ENCODE assay signal across 31 cellular contexts in the genomic region with DNA sequence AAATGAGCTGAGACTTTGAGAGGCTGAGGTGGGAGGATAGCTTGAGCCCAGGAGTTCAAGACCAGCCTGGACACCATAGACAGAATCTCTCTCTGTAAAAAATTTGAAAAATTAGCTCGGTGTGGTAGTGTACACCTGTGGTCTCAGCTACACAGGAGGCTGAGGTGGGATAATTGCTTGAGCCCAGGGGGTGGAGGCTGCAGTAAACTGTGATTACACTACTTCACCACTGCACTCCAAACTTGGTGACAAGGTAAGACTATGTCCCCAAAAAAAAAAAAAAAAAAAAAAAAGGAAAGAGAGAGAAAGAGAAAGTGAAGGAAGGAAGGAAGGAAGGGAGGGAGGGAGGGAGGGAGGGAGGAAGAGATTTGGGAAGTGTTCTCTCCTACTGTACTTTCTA.
"Had no signal": no experiment of that assay in that cellular context is flagged by ENCODE, and none has a peak within 500 bp of the region (broad histone marks: within the 10 kb centered on the region; RNA-seq: fewer than 3 reads in every experiment).

No MANE protein-coding gene starts in this region.

- H3K27me3 Mint-ChIP-seq: activated CD4-positive, alpha-beta memory T cell treated with anti-CD3 and anti-CD28 coated beads for 36 hours; activated CD4-positive, alpha-beta T cell treated with anti-CD3 and anti-CD28 coated beads for 36 hours; activated naive CD8-positive, alpha-beta T cell treated with anti-CD3 and anti-CD28 coated beads for 36 hours; activated T-helper 17 cell treated with anti-CD3 and anti-CD28 coated beads, Interleukin-2, amount 50 U/mL, for 72 hours had no signal

- ATAC-seq: activated CD4-positive, alpha-beta T cell treated with anti-CD3 and anti-CD28 coated beads for 36 hours; activated T-cell treated with anti-CD3 and anti-CD28 coated beads, Interleukin-2, amount 50 U/mL, for 72 hours; activated T-helper 17 cell treated with anti-CD3 and anti-CD28 coated beads, Interleukin-2, amount 50 U/mL, for 72 hours; PC-3; Right ventricle myocardium inferior had no signal

- H3K27ac ChIP-seq: brain microvascular endothelial cell, RWPE1, WERI-Rb-1 had no signal

- H3K36me3 ChIP-seq: brain microvascular endothelial cell, WERI-Rb-1 had no signal

- H3K27me3 ChIP-seq: brain microvascular endothelial cell had no signal

- DNase-seq: activated CD4-positive, alpha-beta memory T cell treated with anti-CD3 and anti-CD28 coated beads for 36 hours; activated CD4-positive, alpha-beta T cell treated with anti-CD3 and anti-CD28 coated beads for 36 hours; activated CD4-positive, alpha-beta T cell treated with anti-CD3 and anti-CD28 coated beads, Interleukin-2, amount 50 U/mL, for 1 hour; activated effector memory CD4-positive, alpha-beta T cell treated with anti-CD3 and anti-CD28 coated beads, Interleukin-2, amount 50 U/mL, for 16 hours; activated naive CD4-positive, alpha-beta T cell; activated naive CD4-positive, alpha-beta T cell treated with anti-CD3 and anti-CD28 coated beads, Interleukin-2, amount 50 U/mL, for 16 hours; activated naive CD8-positive, alpha-beta T cell treated with anti-CD3 and anti-CD28 coated beads for 36 hours; activated T-cell treated with anti-CD3 and anti-CD28 coated beads, Interleukin-2, amount 50 U/mL, for 1 hour; activated T-cell treated with anti-CD3 and anti-CD28 coated beads, Interleukin-2, amount 50 U/mL, for 72 hours; amniotic stem cell; aorta; brain microvascular endothelial cell; central memory CD4-positive, alpha-beta T cell; NCI-H1092 treated with DMSO at 0.1 percent for 48 hours; NCI-H1417; NCI-H146; NCI-H187; NCI-H2029 treated with DMSO at 0.1 percent for 48 hours; NCI-H2107; NCI-H2171; NCI-H510A; NCI-H526; NCI-H748 treated with DMSO at 0.1 percent for 48 hours; NK-92 treated with Interleukin-12 subunit alpha and Interleukin-12 subunit beta, amount 100 ng/mL, for 24 hours; PC-3; SIG-M5; T1000; WERI-Rb-1 had no signal

- H3K4me3 Mint-ChIP-seq: activated CD4-positive, alpha-beta memory T cell treated with anti-CD3 and anti-CD28 coated beads for 36 hours; activated CD4-positive, alpha-beta T cell treated with anti-CD3 and anti-CD28 coated beads for 36 hours; activated naive CD8-positive, alpha-beta T cell treated with anti-CD3 and anti-CD28 coated beads for 36 hours; activated T-cell treated with anti-CD3 and anti-CD28 coated beads, Interleukin-2, amount 50 U/mL, for 72 hours; activated T-helper 17 cell treated with anti-CD3 and anti-CD28 coated beads, Interleukin-2, amount 50 U/mL, for 72 hours had no signal

- H3K27ac Mint-ChIP-seq: activated CD4-positive, alpha-beta memory T cell treated with anti-CD3 and anti-CD28 coated beads for 36 hours; activated CD4-positive, alpha-beta T cell treated with anti-CD3 and anti-CD28 coated beads for 36 hours; activated naive CD8-positive, alpha-beta T cell treated with anti-CD3 and anti-CD28 coated beads for 36 hours; activated T-cell treated with anti-CD3 and anti-CD28 coated beads, Interleukin-2, amount 50 U/mL, for 72 hours; activated T-helper 17 cell treated with anti-CD3 and anti-CD28 coated beads, Interleukin-2, amount 50 U/mL, for 72 hours had no signal
